10 cellular contexts compared by ENCODE assay signal in genomic region chr5:115770466-115770865, GRCh38. TPM values are rescaled to one million over a fixed set of nuclear protein-coding genes. Genes with fewer than 3 reads are reported as not detected.
DNase-seq lines count a peak whose midpoint lies in the region; ATAC-seq and TF ChIP-seq lines count a peak whose summit lies in the region.
"Had no signal": no experiment of that assay in that cellular context is flagged by ENCODE, and none has a peak within 500 bp of the region (broad histone marks: within the 10 kb centered on the region; RNA-seq: fewer than 3 reads in every experiment).

No MANE protein-coding gene starts in this region.

- intact Hi-C loops in activated CD8-positive, alpha-beta T cell treated with anti-CD3 and anti-CD28 coated beads for 36 hours (cut with micrococcal nuclease): no loop called here
- intact Hi-C loops in esophagus squamous epithelium (cut with DNase I): no loop called here

- CTCF ChIA-PET in activated CD8-positive, alpha-beta T cell treated with anti-CD3 and anti-CD28 coated beads for 36 hours (lab: Charles Lee): interaction anchor here (0.9 kb wide), 1 partner anchor 137 kb away, joined by 3 read pairs; no protein-coding TSS in a partner anchor
- CTCF ChIA-PET in activated CD8-positive, alpha-beta T cell treated with anti-CD3 and anti-CD28 coated beads, Interleukin-2, amount 10 ng/mL, durations not matched to agents 7 days and 5 days (lab: Charles Lee): no interaction called here

- no peak overlapping the region for H3K4me3 Mint-ChIP-seq in activated CD8-positive, alpha-beta T cell treated with anti-CD3 and anti-CD28 coated beads for 36 hours
- no peak overlapping the region for H3K4me3 Mint-ChIP-seq in activated CD8-positive, alpha-beta T cell treated with anti-CD3 and anti-CD28 coated beads, Interleukin-2, amount 10 ng/mL, durations not matched to agents 7 days and 5 days
- H3K4me3 Mint-ChIP-seq in progenitor cell of endocrine pancreas (ENCODE audit: low read depth): no peak overlapping the region
- H3K4me3 Mint-ChIP-seq: CD8-positive, alpha-beta T cell had no signal

- H3K27ac ChIP-seq in esophagus squamous epithelium: no peak overlapping the region

- no peak overlapping the region for H3K27ac Mint-ChIP-seq in activated CD8-positive, alpha-beta T cell treated with anti-CD3 and anti-CD28 coated beads for 36 hours
- no peak overlapping the region for H3K27ac Mint-ChIP-seq in activated CD8-positive, alpha-beta T cell treated with anti-CD3 and anti-CD28 coated beads, Interleukin-2, amount 10 ng/mL, durations not matched to agents 7 days and 5 days
- no peak overlapping the region for H3K27ac Mint-ChIP-seq in progenitor cell of endocrine pancreas
- H3K27ac Mint-ChIP-seq: CD8-positive, alpha-beta T cell had no signal

- no peaks in the 10 kb centered on the region for H3K36me3 Mint-ChIP-seq in activated CD8-positive, alpha-beta T cell treated with anti-CD3 and anti-CD28 coated beads for 36 hours (ENCODE audit: low read depth)
- no peaks in the 10 kb centered on the region for H3K36me3 Mint-ChIP-seq in activated CD8-positive, alpha-beta T cell treated with anti-CD3 and anti-CD28 coated beads, Interleukin-2, amount 10 ng/mL, durations not matched to agents 7 days and 5 days (ENCODE audit: low read depth)
- H3K36me3 Mint-ChIP-seq in progenitor cell of endocrine pancreas (ENCODE audit: insufficient read depth): no peaks in the 10 kb centered on the region
- H3K36me3 Mint-ChIP-seq: CD8-positive, alpha-beta T cell had no signal

- H3K9me3 ChIP-seq in esophagus squamous epithelium: no peaks in the 10 kb centered on the region

- ATAC-seq in activated CD8-positive, alpha-beta T cell treated with anti-CD3 and anti-CD28 coated beads for 36 hours: no peak
- ATAC-seq in activated CD8-positive, alpha-beta T cell treated with anti-CD3 and anti-CD28 coated beads, Interleukin-2, amount 10 ng/mL, durations not matched to agents 7 days and 5 days: no peak
- ATAC-seq: CD8-positive, alpha-beta T cell had no signal

- peaks cover 15% of the 10 kb centered on the region for H3K27me3 Mint-ChIP-seq in activated CD8-positive, alpha-beta T cell treated with anti-CD3 and anti-CD28 coated beads for 36 hours
- peaks cover 13% of the 10 kb centered on the region for H3K27me3 Mint-ChIP-seq in activated CD8-positive, alpha-beta T cell treated with anti-CD3 and anti-CD28 coated beads, Interleukin-2, amount 10 ng/mL, durations not matched to agents 7 days and 5 days (ENCODE audit: low read depth)
- H3K27me3 Mint-ChIP-seq in progenitor cell of endocrine pancreas: peaks cover 4% of the 10 kb centered on the region

- TF ChIP-seq CTCF in activated CD8-positive, alpha-beta T cell treated with anti-CD3 and anti-CD28 coated beads for 36 hours (IDR thresholded peaks at IDR 0.05): peak; percentile 43
- TF ChIP-seq CTCF in cardiac fibroblast (IDR thresholded peaks at IDR 0.05; ENCODE audit: low read depth, low read length) (peak; percentile 9), progenitor cell of endocrine pancreas (IDR thresholded peaks at IDR 0.05; ENCODE audit: unreplicated experiment) (peak; percentile 50), esophagus squamous epithelium (IDR thresholded peaks at IDR 0.05) (peak in 1 of 6 experiments; percentile 35)

- no peak for TF ChIP-seq POLR2A in esophagus squamous epithelium (IDR thresholded peaks at IDR 0.05)

- H3K9me3 Mint-ChIP-seq in activated CD8-positive, alpha-beta T cell treated with anti-CD3 and anti-CD28 coated beads for 36 hours: no peaks in the 10 kb centered on the region
- H3K9me3 Mint-ChIP-seq in activated CD8-positive, alpha-beta T cell treated with anti-CD3 and anti-CD28 coated beads, Interleukin-2, amount 10 ng/mL, durations not matched to agents 7 days and 5 days (ENCODE audit: insufficient read depth): no peaks in the 10 kb centered on the region
- no peaks in the 10 kb centered on the region for H3K9me3 Mint-ChIP-seq in progenitor cell of endocrine pancreas (ENCODE audit: low read depth)
- H3K9me3 Mint-ChIP-seq: CD8-positive, alpha-beta T cell had no signal

- peaks cover 6% of the 10 kb centered on the region for H3K4me1 Mint-ChIP-seq in activated CD8-positive, alpha-beta T cell treated with anti-CD3 and anti-CD28 coated beads for 36 hours (ENCODE audit: low read depth)
- H3K4me1 Mint-ChIP-seq in activated CD8-positive, alpha-beta T cell treated with anti-CD3 and anti-CD28 coated beads, Interleukin-2, amount 10 ng/mL, durations not matched to agents 7 days and 5 days (ENCODE audit: low read depth): no peaks in the 10 kb centered on the region
- no peaks in the 10 kb centered on the region for H3K4me1 Mint-ChIP-seq in progenitor cell of endocrine pancreas (ENCODE audit: low read depth)

- H3K27me3 ChIP-seq in esophagus squamous epithelium: no peaks in the 10 kb centered on the region

- no peak overlapping the region for H3K4me3 ChIP-seq in Jurkat, Clone E6-1 (ENCODE audit: low read length)
- H3K4me3 ChIP-seq in cardiac fibroblast (replicated peaks in 1 of 2; ENCODE audit: low read depth in 2 of 2, low read length in 2 of 2) (no peak overlapping the region), esophagus squamous epithelium (no peak overlapping the region)

- no peaks in the 10 kb centered on the region for H3K4me1 ChIP-seq in esophagus squamous epithelium

- POLR2A ChIA-PET in activated CD8-positive, alpha-beta T cell treated with anti-CD3 and anti-CD28 coated beads for 36 hours (lab: Charles Lee): no interaction called here
- POLR2A ChIA-PET in activated CD8-positive, alpha-beta T cell treated with anti-CD3 and anti-CD28 coated beads, Interleukin-2, amount 10 ng/mL, durations not matched to agents 7 days and 5 days (lab: Charles Lee): no interaction called here

- H3K36me3 ChIP-seq in esophagus squamous epithelium: no peaks in the 10 kb centered on the region

- DNase-seq in activated CD8-positive, alpha-beta T cell treated with anti-CD3 and anti-CD28 coated beads for 36 hours: peak; percentile 38
- no peak for DNase-seq in activated CD8-positive, alpha-beta T cell treated with anti-CD3 and anti-CD28 coated beads, Interleukin-2, amount 10 ng/mL, durations not matched to agents 7 days and 5 days
- DNase-seq in Jurkat, Clone E6-1 (ENCODE audit: low read depth, low spot score): peak; percentile 15
- no peak for DNase-seq in cardiac fibroblast (ENCODE audit: low read depth in 2 of 2)
- no peak for DNase-seq in progenitor cell of endocrine pancreas (ENCODE audit: low spot score, unreplicated experiment)
- DNase-seq in GDM1 (lab: John Stamatoyannopoulos, UW): no peak
- DNase-seq in RKO (ENCODE audit: low spot score): no peak
- DNase-seq in esophagus squamous epithelium (lab: John Stamatoyannopoulos, UW): no peak
- DNase-seq: CD8-positive, alpha-beta T cell; T1000 had no signal

- WGBS in esophagus squamous epithelium, 2 donors: 56 to 78% methylated on average over 6 to 10 of the region's 11 CpGs

RNA-seq across cellular contexts. Expression of gene CDO1, which starts 46.0 kb away (rescaled TPM):
- under 1 TPM; 0.18 to 0.22 TPM for total RNA-seq in activated CD8-positive, alpha-beta T cell treated with anti-CD3 and anti-CD28 coated beads for 36 hours
- under 1 TPM in 1 of 2 experiments, not detected in 1; 0.40 TPM for total RNA-seq in activated CD8-positive, alpha-beta T cell treated with anti-CD3 and anti-CD28 coated beads, Interleukin-2, amount 10 ng/mL, durations not matched to agents 7 days and 5 days
- polyA plus RNA-seq in Jurkat, Clone E6-1 (2012; ENCODE audit: insufficient read depth, insufficient read length): not detected
- 24.6 and 25.1 TPM in 2 replicates for total RNA-seq in progenitor cell of endocrine pancreas
- 1 to 10 TPM in 2 of 4 donors, under 1 TPM in 1, not detected in 1; 0.75 to 6.7 (median 5.7) TPM for total RNA-seq in esophagus squamous epithelium
- total RNA-seq: CD8-positive, alpha-beta T cell had no signal

Comparison
In these comparisons a context has a peak if more than half of its experiments do, and no peak if none do; other contexts are left out.
1. DNase-seq: peak in activated CD8-positive, alpha-beta T cell treated with anti-CD3 and anti-CD28 coated beads for 36 hours (single experiment) and Jurkat, Clone E6-1 (single experiment); none in activated CD8-positive, alpha-beta T cell treated with anti-CD3 and anti-CD28 coated beads, Interleukin-2, amount 10 ng/mL, durations not matched to agents 7 days and 5 days (single experiment), cardiac fibroblast (0 of 2), progenitor cell of endocrine pancreas (single experiment), GDM1 (single experiment), RKO (single experiment) and esophagus squamous epithelium (single experiment).